In the genomic region with DNA sequence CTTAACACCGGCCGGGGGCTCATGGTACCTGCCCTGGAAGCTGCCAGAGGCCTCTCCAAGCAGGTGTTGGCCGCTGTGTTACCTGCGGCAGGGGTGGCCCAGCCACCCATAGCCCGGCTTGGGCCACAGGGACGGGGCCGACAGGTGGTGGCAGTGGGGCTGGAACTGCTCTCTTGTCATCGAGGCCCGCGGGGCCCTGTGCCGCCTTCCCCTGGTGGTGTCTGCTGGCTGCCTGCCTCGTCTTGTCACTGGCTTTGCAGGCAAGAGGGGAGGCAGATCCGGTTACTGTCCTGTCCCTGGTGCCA, we compare ENCODE assay signal across 11 cellular contexts.
"Had no signal": no experiment of that assay in that cellular context is flagged by ENCODE, and none has a peak within 500 bp of the region (broad histone marks: within the 10 kb centered on the region; RNA-seq: fewer than 3 reads in every experiment).

No MANE protein-coding gene starts in this region.

- DNase-seq: activated CD4-positive, alpha-beta T cell treated with anti-CD3 and anti-CD28 coated beads for 48 hours; activated CD8-positive, alpha-beta T cell treated with anti-CD3 and anti-CD28 coated beads, Interleukin-2, amount 10 ng/mL, durations not matched to agents 7 days and 5 days; activated naive CD4-positive, alpha-beta T cell treated with anti-CD3 and anti-CD28 coated beads for 36 hours; effector CD4-positive, alpha-beta T cell; stimulated activated CD4-positive, alpha-beta T cell treated with anti-CD3 and anti-CD28 coated beads, Interleukin-2, amount 100 ng/mL, for 24 hours; stimulated activated naive CD4-positive, alpha-beta T cell; T-helper 1 cell; upper lobe of right lung had no signal

- H3K4me3 ChIP-seq: coronary artery, upper lobe of right lung had no signal

- H3K4me3 Mint-ChIP-seq: activated CD8-positive, alpha-beta T cell treated with anti-CD3 and anti-CD28 coated beads, Interleukin-2, amount 10 ng/mL, durations not matched to agents 7 days and 5 days; activated naive CD4-positive, alpha-beta T cell treated with anti-CD3 and anti-CD28 coated beads for 36 hours; neural crest cell had no signal

- H3K9me3 Mint-ChIP-seq: activated naive CD4-positive, alpha-beta T cell treated with anti-CD3 and anti-CD28 coated beads for 36 hours; neural crest cell had no signal

- H3K27ac ChIP-seq: coronary artery, upper lobe of right lung, VCaP had no signal

- H3K27me3 ChIP-seq: upper lobe of right lung had no signal

- H3K27ac Mint-ChIP-seq: activated CD8-positive, alpha-beta T cell treated with anti-CD3 and anti-CD28 coated beads, Interleukin-2, amount 10 ng/mL, durations not matched to agents 7 days and 5 days; activated naive CD4-positive, alpha-beta T cell treated with anti-CD3 and anti-CD28 coated beads for 36 hours had no signal

- ATAC-seq: activated CD8-positive, alpha-beta T cell treated with anti-CD3 and anti-CD28 coated beads, Interleukin-2, amount 10 ng/mL, durations not matched to agents 7 days and 5 days had no signal

- H3K9me3 ChIP-seq: upper lobe of right lung had no signal
